9 cellular contexts compared by ENCODE assay signal in genomic region chr6:64703922-64704321, GRCh38.
"Had no signal": no experiment of that assay in that cellular context is flagged by ENCODE, and none has a peak within 500 bp of the region (broad histone marks: within the 10 kb centered on the region; RNA-seq: fewer than 3 reads in every experiment).

No MANE protein-coding gene starts in this region.

- H3K36me3 Mint-ChIP-seq: IgD-negative memory B cell had no signal

- H3K4me2 ChIP-seq: GM23338, KMS-11 had no signal

- FAIRE-seq: HTR-8/SVneo had no signal

- H3K9ac ChIP-seq: KMS-11 had no signal

- H2AFZ ChIP-seq: GM23338 had no signal

- DNase-seq: H7, HFFc6, KBM-7 had no signal

- H3K27ac Mint-ChIP-seq: GM23338, HFFc6, IgD-negative memory B cell had no signal

- H3K4me1 Mint-ChIP-seq: GM23338, IgD-negative memory B cell had no signal

- H3K27ac ChIP-seq: KMS-11 had no signal

- H3K36me3 ChIP-seq: HAP-1 had no signal

- H3K4me3 Mint-ChIP-seq: GM23338, HFFc6, IgD-negative memory B cell had no signal

- H3K4me3 ChIP-seq: GM23338, HAP-1 had no signal

- H3K27me3 Mint-ChIP-seq: IgD-negative memory B cell had no signal

- ATAC-seq: GM23338, HCT116 had no signal

- H3K4me1 ChIP-seq: HAP-1 had no signal

- H3K9me3 ChIP-seq: HAP-1 had no signal
